ENCODE assay signal across 14 cellular contexts in genomic region chr1:204076891-204077290, GRCh38. TPM values are rescaled to one million over a fixed set of nuclear protein-coding genes. Genes with fewer than 3 reads are reported as not detected.
DNase-seq lines count a peak whose midpoint lies in the region; ATAC-seq and TF ChIP-seq lines count a peak whose summit lies in the region.
"Had no signal": no experiment of that assay in that cellular context is flagged by ENCODE, and none has a peak within 500 bp of the region (broad histone marks: within the 10 kb centered on the region; RNA-seq: fewer than 3 reads in every experiment).

No MANE protein-coding gene starts in this region.

- peaks cover 70% of the 10 kb centered on the region for H3K4me1 ChIP-seq in lower lobe of right lung

- H3K4me1 Mint-ChIP-seq in HFFc6 (ENCODE audit: low read depth): peaks cover 53% of the 10 kb centered on the region
- H3K4me1 Mint-ChIP-seq in central memory CD8-positive, alpha-beta T cell: peaks cover 17% of the 10 kb centered on the region
- peaks cover 54% of the 10 kb centered on the region for H3K4me1 Mint-ChIP-seq in nephron
- H3K4me1 Mint-ChIP-seq in type B pancreatic cell (ENCODE audit: unreplicated experiment): peaks cover 50% of the 10 kb centered on the region

- H3K4me3 Mint-ChIP-seq in HFFc6 (peak overlapping the region; percentile 14; the same call in 1 of the 2 replicates), nephron (peak overlapping the region; percentile 44 to 93 (median 51)), type B pancreatic cell (peak overlapping the region; percentile 98)
- H3K4me3 Mint-ChIP-seq in central memory CD8-positive, alpha-beta T cell: no peak overlapping the region

- H3K4me3 ChIP-seq in lower lobe of right lung: no peak overlapping the region

- no peaks in the 10 kb centered on the region for H3K9me3 Mint-ChIP-seq in HFFc6
- H3K9me3 Mint-ChIP-seq in central memory CD8-positive, alpha-beta T cell: no peaks in the 10 kb centered on the region
- H3K9me3 Mint-ChIP-seq in nephron: no peaks in the 10 kb centered on the region
- no peaks in the 10 kb centered on the region for H3K9me3 Mint-ChIP-seq in type B pancreatic cell

- peak overlapping the region; percentile 20; the same call in 1 of the 2 replicates for H3K27ac Mint-ChIP-seq in HFFc6
- H3K27ac Mint-ChIP-seq in central memory CD8-positive, alpha-beta T cell (ENCODE audit: low read depth): peak overlapping the region; percentile 20
- H3K27ac Mint-ChIP-seq in nephron: peak overlapping the region; percentile 61 to 95 (median 90)
- H3K27ac Mint-ChIP-seq in type B pancreatic cell: peak overlapping the region; percentile 40

- H3K27ac ChIP-seq in lower lobe of right lung: no peak overlapping the region
- H3K27ac ChIP-seq: C4-2B had no signal

- peaks cover 2% of the 10 kb centered on the region for H3K27me3 Mint-ChIP-seq in HFFc6 (ENCODE audit: insufficient read depth)
- peaks cover 39% of the 10 kb centered on the region for H3K27me3 Mint-ChIP-seq in central memory CD8-positive, alpha-beta T cell
- H3K27me3 Mint-ChIP-seq in nephron (ENCODE audit: low read depth): peaks cover 8% of the 10 kb centered on the region
- H3K27me3 Mint-ChIP-seq in type B pancreatic cell: no peaks in the 10 kb centered on the region

- H3K36me3 ChIP-seq in lower lobe of right lung: no peaks in the 10 kb centered on the region

- ATAC-seq in central memory CD8-positive, alpha-beta T cell (replicated peaks; ENCODE audit: extremely low read depth, poor library complexity, severe bottlenecking): no peak
- ATAC-seq in HG03196 (IDR thresholded peaks at IDR 0.05; ENCODE audit: unreplicated experiment) (no peak), lower lobe of right lung (no peak)
- ATAC-seq: sciatic nerve had no signal

- no peak for DNase-seq in HFFc6
- no peak for DNase-seq in central memory CD8-positive, alpha-beta T cell (ENCODE audit: low spot score in 2 of 2)
- no peak for DNase-seq in type B pancreatic cell (ENCODE audit: extremely low spot score, unreplicated experiment)
- no peak for DNase-seq in DMS53 treated with DMSO at 0.1 percent for 48 hours (lab: John Stamatoyannopoulos, UW; ENCODE audit: unreplicated experiment)
- no peak for DNase-seq in lower lobe of right lung
- DNase-seq: activated CD4-positive, CD25-positive, alpha-beta regulatory T cell; activated gamma-delta T cell treated with Interleukin-2 at 50 U/mL for 16 hours; NCI-H187 treated with DMSO at 0.1 percent for 48 hours; NCI-H82; stimulated activated CD4-positive, alpha-beta T cell treated with anti-CD3 and anti-CD28 coated beads, Interleukin-4, amount 100 ng/mL, for 1 hour had no signal

- intact Hi-C loops in lower lobe of right lung (cut with DNase I): no loop called here

- H3K36me3 Mint-ChIP-seq in HFFc6 (ENCODE audit: low read depth): no peaks in the 10 kb centered on the region
- H3K36me3 Mint-ChIP-seq in central memory CD8-positive, alpha-beta T cell (ENCODE audit: insufficient read depth): peaks cover 8% of the 10 kb centered on the region
- no peaks in the 10 kb centered on the region for H3K36me3 Mint-ChIP-seq in nephron (ENCODE audit: low read depth)
- no peaks in the 10 kb centered on the region for H3K36me3 Mint-ChIP-seq in type B pancreatic cell

- H3K27me3 ChIP-seq in lower lobe of right lung (ENCODE audit: low read depth): no peaks in the 10 kb centered on the region

- no peaks in the 10 kb centered on the region for H3K9me3 ChIP-seq in lower lobe of right lung

- no peak for TF ChIP-seq CTCF in HFFc6 (IDR thresholded peaks at IDR 0.05)
- TF ChIP-seq CTCF in nephron (IDR thresholded peaks at IDR 0.05; ENCODE audit: unreplicated experiment in 3 of 3): no peak
- TF ChIP-seq CTCF in type B pancreatic cell (conservative IDR thresholded peaks at IDR 0.05): no peak
- TF ChIP-seq CTCF in lower lobe of right lung (IDR thresholded peaks at IDR 0.05): no peak

RNA-seq across cellular contexts. Expression of gene SOX13, which starts 4.0 kb away (rescaled TPM):
- 10 to 100 TPM in 5 of 6 experiments, 1 to 10 TPM in 1; 9.9 to 13.5 (median 11.1) TPM for total RNA-seq in HFFc6 (2021; fragmentation: NEBNext Ultra II Directional; extraction: Animal tissue kit (Norgen Biotek cat#: 25700))
- 38.5 and 39.4 TPM in 2 replicates for total RNA-seq in type B pancreatic cell (ENCODE audit: low replicate concordance)
- total RNA-seq in lower lobe of right lung: 57.8 TPM

Comparison
In these comparisons a context has a peak if more than half of its experiments do, and no peak if none do; other contexts are left out.
1. H3K27ac Mint-ChIP-seq: peak in every context shown above with its lines; median percentile 90 in nephron; 40 in type B pancreatic cell; 20 in HFFc6; 20 in central memory CD8-positive, alpha-beta T cell.